Comparison of ENCODE assay signal across 29 cellular contexts in the genomic region with DNA sequence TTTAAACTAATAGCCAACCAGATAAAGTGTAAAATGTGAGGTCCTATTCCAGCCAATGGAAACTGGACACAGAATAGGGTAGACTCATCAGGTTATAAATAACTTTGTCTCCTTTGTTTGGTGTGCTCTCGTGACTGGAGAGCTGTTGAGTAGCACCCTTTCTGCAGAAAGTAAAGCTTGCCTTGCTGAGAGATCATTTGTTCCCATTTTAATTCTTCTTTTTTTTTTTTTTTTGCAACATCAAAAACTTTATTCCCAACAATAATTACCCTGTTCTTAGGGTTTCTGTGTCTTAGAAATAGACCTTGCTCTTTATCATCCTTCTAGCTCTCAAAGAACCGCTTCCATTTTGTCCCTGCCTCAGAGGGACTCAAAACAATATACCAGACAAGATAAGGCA.
"Had no signal": no experiment of that assay in that cellular context is flagged by ENCODE, and none has a peak within 500 bp of the region (broad histone marks: within the 10 kb centered on the region; RNA-seq: fewer than 3 reads in every experiment).

No MANE protein-coding gene starts in this region.

- ATAC-seq: activated CD4-positive, alpha-beta T cell treated with anti-CD3 and anti-CD28 coated beads for 36 hours; activated CD8-positive, alpha-beta memory T cell treated with anti-CD3 and anti-CD28 coated beads, Interleukin-2, amount 10 ng/mL, durations not matched to agents 7 days and 5 days; activated CD8-positive, alpha-beta T cell treated with anti-CD3 and anti-CD28 coated beads, Interleukin-2, amount 10 ng/mL, durations not matched to agents 7 days and 5 days; foreskin keratinocyte; gastrocnemius medialis; heart left ventricle; T-helper 17 cell had no signal

- H3K4me1 ChIP-seq: colonic mucosa, foreskin keratinocyte, gastrocnemius medialis had no signal

- H3K36me3 ChIP-seq: breast epithelium, cardiac muscle cell, colonic mucosa, esophagus muscularis mucosa, gastrocnemius medialis, heart left ventricle had no signal

- H3K27me3 ChIP-seq: breast epithelium, cardiac muscle cell, colonic mucosa, esophagus muscularis mucosa, foreskin keratinocyte, gastrocnemius medialis, heart left ventricle had no signal

- DNase-seq: activated CD4-positive, alpha-beta memory T cell treated with anti-CD3 and anti-CD28 coated beads for 36 hours; activated CD4-positive, alpha-beta T cell treated with anti-CD3 and anti-CD28 coated beads for 36 hours; activated CD4-positive, alpha-beta T cell treated with anti-CD3 and anti-CD28 coated beads, Interleukin-2, amount 10 ng/mL, durations not matched to agents 24 days and 14 days; activated CD4-positive, CD25-positive, alpha-beta regulatory T cell; activated CD4-positive, CD25-positive, alpha-beta regulatory T cell treated with anti-CD3 and anti-CD28 coated beads, Interleukin-2, amount 50 U/mL, for 72 hours; activated CD8-positive, alpha-beta memory T cell treated with anti-CD3 and anti-CD28 coated beads, Interleukin-2, amount 10 ng/mL, durations not matched to agents 7 days and 5 days; activated CD8-positive, alpha-beta memory T cell treated with anti-CD3 and anti-CD28 coated beads, Interleukin-2, amount 50 U/mL, for 4 hours; activated CD8-positive, alpha-beta T cell treated with anti-CD3 and anti-CD28 coated beads, Interleukin-2, amount 10 ng/mL, durations not matched to agents 7 days and 5 days; activated effector memory CD4-positive, alpha-beta T cell treated with anti-CD3 and anti-CD28 coated beads, Interleukin-2, amount 50 U/mL, for 16 hours; activated naive CD4-positive, alpha-beta T cell treated with anti-CD3 and anti-CD28 coated beads for 36 hours; activated T-cell treated with anti-CD3 and anti-CD28 coated beads, Interleukin-2, amount 50 U/mL, for 1 hour; activated T-cell treated with anti-CD3 and anti-CD28 coated beads, Interleukin-2, amount 50 U/mL, for 48 hours; amniotic stem cell; anterior cingulate cortex; central memory CD4-positive, alpha-beta T cell; cerebellar nuclear complex; colonic mucosa; effector CD8-positive, alpha-beta T cell; erythroblast; foreskin keratinocyte; gastrocnemius medialis; glutamatergic neuron; heart left ventricle; T-helper 1 cell; T-helper 17 cell; T1000 had no signal

- H3K4me3 ChIP-seq: breast epithelium, cardiac muscle cell, colonic mucosa, esophagus muscularis mucosa, gastrocnemius medialis, heart left ventricle had no signal

- H3K27ac ChIP-seq: breast epithelium, cardiac muscle cell, colonic mucosa, esophagus muscularis mucosa, foreskin keratinocyte, gastrocnemius medialis, heart left ventricle had no signal

- H3K9me3 ChIP-seq: breast epithelium, colonic mucosa, gastrocnemius medialis had no signal
